1 cellular context compared by ENCODE assay signal in genomic region chr20:8756410-8756809, GRCh38.
TF ChIP-seq lines count a peak whose summit lies in the region.

No MANE protein-coding gene starts in this region.

TF ChIP-seq in K562, 482 proteins besides CTCF, POLR2A, EP300 and RAD21 (continued from another document):
- TF ChIP-seq, protein P1, sequence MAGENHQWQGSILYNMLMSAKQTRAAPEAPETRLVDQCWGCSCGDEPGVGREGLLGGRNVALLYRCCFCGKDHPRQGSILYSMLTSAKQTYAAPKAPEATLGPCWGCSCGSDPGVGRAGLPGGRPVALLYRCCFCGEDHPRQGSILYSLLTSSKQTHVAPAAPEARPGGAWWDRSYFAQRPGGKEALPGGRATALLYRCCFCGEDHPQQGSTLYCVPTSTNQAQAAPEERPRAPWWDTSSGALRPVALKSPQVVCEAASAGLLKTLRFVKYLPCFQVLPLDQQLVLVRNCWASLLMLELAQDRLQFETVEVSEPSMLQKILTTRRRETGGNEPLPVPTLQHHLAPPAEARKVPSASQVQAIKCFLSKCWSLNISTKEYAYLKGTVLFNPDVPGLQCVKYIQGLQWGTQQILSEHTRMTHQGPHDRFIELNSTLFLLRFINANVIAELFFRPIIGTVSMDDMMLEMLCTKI (IDR thresholded peaks at IDR 0.05; ENCODE audit: partially characterized antibody), result no peak
- no peak for TF ChIP-seq RBFOX2 (IDR thresholded peaks at IDR 0.05; ENCODE audit: low read depth, low read length)
- TF ChIP-seq HDAC3 (IDR thresholded peaks at IDR 0.05; ENCODE audit: borderline replicate concordance, partially characterized antibody), result no peak
- no peak for TF ChIP-seq SMAD3 (CRISPR knock-in tag; conservative IDR thresholded peaks at IDR 0.05)
- no peak for TF ChIP-seq ZNF699 (CRISPR knock-in tag; IDR thresholded peaks at IDR 0.05; ENCODE audit: insufficient replicate concordance)
- no peak for TF ChIP-seq HMGN3 (IDR thresholded peaks at IDR 0.05; ENCODE audit: borderline replicate concordance, extremely low read depth, insufficient read length, low read depth, low read length)
- TF ChIP-seq SREBF2 (CRISPR knock-in tag; IDR thresholded peaks at IDR 0.05), result no peak
- peak; percentile 64 for TF ChIP-seq NFE2 (IDR thresholded peaks at IDR 0.05; ENCODE audit: low read depth)
- TF ChIP-seq, protein P2, sequence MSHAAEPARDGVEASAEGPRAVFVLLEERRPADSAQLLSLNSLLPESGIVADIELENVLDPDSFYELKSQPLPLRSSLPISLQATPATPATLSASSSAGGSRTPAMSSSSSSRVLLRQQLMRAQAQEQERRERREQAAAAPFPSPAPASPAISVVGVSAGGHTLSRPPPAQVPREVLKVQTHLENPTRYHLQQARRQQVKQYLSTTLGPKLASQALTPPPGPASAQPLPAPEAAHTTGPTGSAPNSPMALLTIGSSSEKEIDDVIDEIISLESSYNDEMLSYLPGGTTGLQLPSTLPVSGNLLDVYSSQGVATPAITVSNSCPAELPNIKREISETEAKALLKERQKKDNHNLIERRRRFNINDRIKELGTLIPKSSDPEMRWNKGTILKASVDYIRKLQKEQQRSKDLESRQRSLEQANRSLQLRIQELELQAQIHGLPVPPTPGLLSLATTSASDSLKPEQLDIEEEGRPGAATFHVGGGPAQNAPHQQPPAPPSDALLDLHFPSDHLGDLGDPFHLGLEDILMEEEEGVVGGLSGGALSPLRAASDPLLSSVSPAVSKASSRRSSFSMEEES (CRISPR knock-in tag; IDR thresholded peaks at IDR 0.05), result no peak
- TF ChIP-seq ZKSCAN1 (IDR thresholded peaks at IDR 0.05; ENCODE audit: low read depth, low read length), result no peak
